3 cellular contexts compared by ENCODE assay signal in the genomic region with DNA sequence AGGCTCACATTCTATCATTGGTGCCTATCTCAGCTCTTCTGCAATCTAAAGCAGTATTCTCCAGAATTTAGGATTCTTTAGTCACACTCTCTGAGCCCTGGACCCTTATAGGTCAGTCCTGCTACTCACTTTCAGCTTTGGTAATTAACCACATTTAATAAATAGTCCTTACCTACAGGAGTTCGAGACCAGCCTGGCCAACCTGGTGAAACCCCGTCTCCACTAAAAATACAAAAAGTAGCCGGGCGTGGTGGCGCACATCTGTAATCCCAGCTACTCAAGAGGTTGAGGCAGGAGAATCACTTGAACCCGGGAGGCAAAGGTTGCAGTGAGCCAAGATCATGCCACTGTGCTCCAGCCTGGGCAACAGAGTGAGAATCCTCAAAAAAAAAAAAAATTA. TPM values are rescaled to one million over a fixed set of nuclear protein-coding genes. Genes with fewer than 3 reads are reported as not detected.
"Had no signal": no experiment of that assay in that cellular context is flagged by ENCODE, and none has a peak within 500 bp of the region (broad histone marks: within the 10 kb centered on the region; RNA-seq: fewer than 3 reads in every experiment).

No MANE protein-coding gene starts in this region.

RNA-seq across cellular contexts. Expression of a gene that starts 34.0 kb away (rescaled TPM):
- total RNA-seq: bronchial epithelial cell, dermis blood vessel endothelial cell, foreskin keratinocyte had no signal
